11 cellular contexts compared by ENCODE assay signal in the genomic region with DNA sequence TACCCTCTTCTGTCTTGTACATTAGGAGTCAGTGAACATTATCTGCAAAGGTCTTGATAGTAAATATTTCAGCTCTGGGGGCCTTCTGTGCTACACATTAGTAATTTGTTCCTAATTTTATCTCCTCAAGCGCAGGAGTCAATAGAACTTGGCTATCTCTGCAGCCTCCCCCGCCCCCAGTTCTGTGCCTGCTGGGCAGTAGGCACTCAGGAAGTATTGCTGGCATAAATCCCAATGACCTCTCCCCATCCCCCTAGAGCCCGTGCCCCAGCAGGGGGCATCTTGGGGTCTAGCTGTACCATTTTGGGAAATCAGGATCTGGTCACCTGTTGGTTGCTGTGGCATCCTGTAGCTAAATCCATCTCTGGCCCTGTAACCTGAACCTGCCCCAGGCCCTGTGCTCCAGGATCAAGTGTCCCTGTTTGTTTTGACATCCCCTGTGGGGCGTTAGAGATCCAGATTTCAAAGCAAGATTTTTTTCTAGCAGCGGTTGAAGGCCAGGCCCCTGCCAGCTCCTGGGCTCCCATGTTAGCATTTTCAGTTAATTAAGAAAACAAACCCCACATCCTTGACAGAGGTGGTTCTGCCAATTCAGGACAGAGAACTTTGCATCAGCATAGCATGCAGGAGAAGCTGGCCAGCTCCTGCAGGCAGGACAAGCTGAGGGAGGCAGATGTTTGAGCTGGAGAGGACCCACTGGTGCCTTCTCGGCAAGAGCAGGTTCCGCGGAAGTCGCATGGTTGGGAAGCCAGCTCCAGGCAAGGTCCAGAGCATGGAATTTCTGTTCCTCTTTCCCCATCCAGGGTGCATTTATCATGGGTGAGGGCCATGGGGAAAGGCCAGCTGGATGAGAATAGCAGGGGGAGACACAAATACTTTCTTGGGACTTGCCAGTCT. TPM values are rescaled to one million over a fixed set of nuclear protein-coding genes. Genes with fewer than 3 reads are reported as not detected.
A peak's percentile ranks its signal among the peaks of the same experiment; 100 is the strongest.
DNase-seq lines count a peak whose midpoint lies in the region; ATAC-seq and TF ChIP-seq lines count a peak whose summit lies in the region.
"Had no signal": no experiment of that assay in that cellular context is flagged by ENCODE, and none has a peak within 500 bp of the region (broad histone marks: within the 10 kb centered on the region; RNA-seq: fewer than 3 reads in every experiment).

No MANE protein-coding gene starts in this region.

- H3K4me3 ChIP-seq in mucosa of stomach (ENCODE audit: low read length), result no peak overlapping the region
- no peak overlapping the region for H3K4me3 ChIP-seq in tibial nerve

- no peaks in the 10 kb centered on the region for H3K36me3 Mint-ChIP-seq in T-helper 17 cell (ENCODE audit: low read depth)

- H3K9me3 ChIP-seq in mucosa of stomach (ENCODE audit: control insufficient read depth, low read length) (no peaks in the 10 kb centered on the region), tibial nerve (no peaks in the 10 kb centered on the region), T-helper 17 cell (ENCODE audit: control insufficient read depth, low read length, poor library complexity, severe bottlenecking) (no peaks in the 10 kb centered on the region)

- no peak overlapping the region for H3K27ac Mint-ChIP-seq in T-helper 17 cell

- no peak for ATAC-seq in HG03565 (IDR thresholded peaks at IDR 0.05; ENCODE audit: unreplicated experiment)
- ATAC-seq in T-helper 17 cell, result no peak

- DNase-seq in NCI-H2029 treated with DMSO at 0.1 percent for 48 hours (lab: John Stamatoyannopoulos, UW) (peak; percentile 20), NCI-H2029 (lab: John Stamatoyannopoulos, UW) (no peak), caudate nucleus (lab: John Stamatoyannopoulos, UW) (no peak), tibial nerve (ENCODE audit: low spot score in 2 of 2) (no peak), HuH-7 (ENCODE audit: low spot score) (no peak), T-helper 17 cell (no peak)
- DNase-seq: activated CD4-positive, alpha-beta T cell treated with anti-CD3 and anti-CD28 coated beads for 1 hour; activated T-cell treated with anti-CD3 and anti-CD28 coated beads, Interleukin-2, amount 50 U/mL, for 48 hours; NCI-H1048 had no signal

- H3K36me3 ChIP-seq in mucosa of stomach (ENCODE audit: control insufficient read depth, insufficient read depth, low read length) (no peaks in the 10 kb centered on the region), tibial nerve (no peaks in the 10 kb centered on the region)

- peak overlapping the region; percentile 25 for H3K9ac ChIP-seq in mucosa of stomach (ENCODE audit: low read length)

- peaks cover 2% of the 10 kb centered on the region for H3K4me1 Mint-ChIP-seq in T-helper 17 cell

- WGBS in tibial nerve, 2 donors, result 65 to 74% methylated on average over 9 of the region's 9 CpGs

- no peak for TF ChIP-seq CTCF in tibial nerve (IDR thresholded peaks at IDR 0.05)

- H3K4me3 Mint-ChIP-seq in T-helper 17 cell, result no peak overlapping the region

- H3K4me1 ChIP-seq in mucosa of stomach (ENCODE audit: control insufficient read depth, insufficient read depth, low read length) (peaks cover 22% of the 10 kb centered on the region), tibial nerve (peaks cover 0 to 98% (median 49%) of the 10 kb centered on the region in 4 donors)

- no peak for TF ChIP-seq POLR2A in tibial nerve (IDR thresholded peaks at IDR 0.05)

- peaks cover 28% of the 10 kb centered on the region for H3K27me3 Mint-ChIP-seq in T-helper 17 cell

- TF ChIP-seq EP300 in tibial nerve (IDR thresholded peaks at IDR 0.05), result no peak

- H3K27me3 ChIP-seq in mucosa of stomach (ENCODE audit: control insufficient read depth, insufficient read depth, low read length), result no peaks in the 10 kb centered on the region
- H3K27me3 ChIP-seq in tibial nerve, result no peaks in the 10 kb centered on the region

- peak overlapping the region; percentile 67 for H3K27ac ChIP-seq in caudate nucleus (ENCODE audit: low read depth, low read length)
- peak overlapping the region; percentile 63 to 97 (median 87) for H3K27ac ChIP-seq in tibial nerve

RNA-seq across cellular contexts. Expression of a gene that starts 32.1 kb away (rescaled TPM):
- 100 to 1,000 TPM in 1 of 4 donors, 10 to 100 TPM in 3; 73.9 to 133 (median 93.3) TPM for total RNA-seq in tibial nerve
- not detected for total RNA-seq in T-helper 17 cell

Comparison
In these comparisons a context has a peak if more than half of its experiments do, and no peak if none do; other contexts are left out.
1. RNA of a gene that starts 32.1 kb away (total RNA-seq): 73.9 to 133 TPM in tibial nerve; not detected in T-helper 17 cell; every median in the first group is over 10 times any median in the second.